ENCODE assay signal across 8 cellular contexts in genomic region chr2:113791697-113792590, GRCh38. TPM values are rescaled to one million over a fixed set of nuclear protein-coding genes. Genes with fewer than 3 reads are reported as not detected.
A peak's percentile ranks its signal among the peaks of the same experiment; 100 is the strongest.
DNase-seq lines count a peak whose midpoint lies in the region; ATAC-seq, FAIRE-seq and TF ChIP-seq lines count a peak whose summit lies in the region.

No MANE protein-coding gene starts in this region.

- no peaks in the 10 kb centered on the region for H3K36me3 ChIP-seq in DOHH2 (ENCODE audit: control insufficient read depth, low read length)
- no peaks in the 10 kb centered on the region for H3K36me3 ChIP-seq in H1 (ENCODE audit: control insufficient read depth in 2 of 4, insufficient read depth in 4 of 4, low read length in 3 of 4)

- no peak overlapping the region for H4K91ac ChIP-seq in H1 (replicated peaks; ENCODE audit: insufficient read length, low read length)

- POLR2A ChIA-PET in H1 (lab: Charles Lee; ENCODE audit: partially characterized antibody) = no interaction called here

- no peaks in the 10 kb centered on the region for H3K79me2 ChIP-seq in DOHH2 (ENCODE audit: control insufficient read depth, low read length)
- H3K79me2 ChIP-seq in H1 (ENCODE audit: control insufficient read depth in 1 of 2, insufficient read depth in 2 of 2, low read length in 2 of 2) = no peaks in the 10 kb centered on the region

- H3K4me3 ChIP-seq in DOHH2 (ENCODE audit: low read length) (peak overlapping the region; percentile 43), H1 (ENCODE audit: extremely low read depth in 1 of 4, insufficient read depth in 2 of 4, low read depth in 3 of 4, low read length in 4 of 4) (no peak overlapping the region)

- H3K9me2 ChIP-seq in DOHH2 (replicated peaks; ENCODE audit: control insufficient read depth, low read length) = no peaks in the 10 kb centered on the region

- WGBS in H1 (ENCODE audit: extremely low coverage in 1 of 2, insufficient coverage in 1 of 2, insufficient read length in 1 of 2, insufficient replicate concordance in 2 of 2, low coverage in 1 of 2, low lambda C conversion rate in 2 of 2, missing lambda C conversion rate in 1 of 2), 2 experiments = 81% methylated on average over 5 of the region's 5 CpGs; no CpG with 5 or more reads in 1 of the 2 experiments

- no peak overlapping the region for H3K9ac ChIP-seq in H1 (replicated peaks in 1 of 4; ENCODE audit: extremely low read depth in 1 of 4, low read depth in 3 of 4, low read length in 3 of 4)

- peak overlapping the region; percentile 72; the same call in 1 of the 2 replicates for H2AFZ ChIP-seq in H1 (ENCODE audit: low read length)

- H3K27ac ChIP-seq in DOHH2 (ENCODE audit: low read depth, low read length) (no peak overlapping the region), H1 (ENCODE audit: low read depth, low read length) (no peak overlapping the region)

- H3K4ac ChIP-seq in H1 (replicated peaks; ENCODE audit: insufficient read length, low read depth, low read length) = no peak overlapping the region

- H4K20me1 ChIP-seq in DOHH2 (ENCODE audit: control insufficient read depth, insufficient read depth, low read depth, low read length) = no peaks in the 10 kb centered on the region
- no peaks in the 10 kb centered on the region for H4K20me1 ChIP-seq in H1 (replicated peaks in 1 of 2; ENCODE audit: control insufficient read depth in 1 of 2, insufficient read depth in 2 of 2, low read length in 2 of 2)

- CTCF ChIA-PET in H1 (lab: Charles Lee; ENCODE audit: partially characterized antibody) = interaction anchor here (0.9 kb wide), 1 partner anchor 17 kb away, joined by 4 read pairs; no protein-coding TSS in a partner anchor

- H2BK12ac ChIP-seq in H1 (ENCODE audit: low read depth, low read length) = no peak overlapping the region

- no peak overlapping the region for H3K18ac ChIP-seq in H1 (ENCODE audit: extremely low read depth, low read length)

- H3K79me1 ChIP-seq in H1 (ENCODE audit: low read depth, low read length) = no peaks in the 10 kb centered on the region

- H3F3A ChIP-seq in DOHH2 (ENCODE audit: control insufficient read depth, insufficient read depth) = 0 out of 2 replicates have a peak, but pooled peaks cover 2% of the 10 kb centered on the region

- TF ChIP-seq CTCF in DOHH2 (IDR thresholded peaks at IDR 0.05; ENCODE audit: low read depth, low read length, poor library complexity, severe bottlenecking) (no peak), H1 (IDR thresholded peaks at IDR 0.05; ENCODE audit: control extremely low read depth in 1 of 3, insufficient read depth in 1 of 3, low read depth in 1 of 3, low read length in 3 of 3) (no peak)

- peaks cover 21% of the 10 kb centered on the region for H3K4me1 ChIP-seq in DOHH2 (ENCODE audit: control insufficient read depth, low read length)
- no peaks in the 10 kb centered on the region; a peak in 1 of 7 replicates for H3K4me1 ChIP-seq in H1 (replicated peaks in 1 of 4; ENCODE audit: control insufficient read depth in 3 of 4, insufficient read depth in 4 of 4, low read length in 3 of 4)

- H2AK5ac ChIP-seq in H1 (ENCODE audit: low read depth, low read length) = no peak overlapping the region

- FAIRE-seq in H1 (lab: Jason Lieb, UNC) = no peak

- no peak overlapping the region for H3K14ac ChIP-seq in H1 (ENCODE audit: insufficient read length)

- no peak overlapping the region for H4K8ac ChIP-seq in H1 (ENCODE audit: extremely low read depth, insufficient read depth, low read length)

- TF ChIP-seq POLR2A in H1 (IDR thresholded peaks at IDR 0.05; ENCODE audit: control extremely low read depth in 1 of 2, low read depth in 2 of 2, low read length in 2 of 2) = no peak

- H2BK20ac ChIP-seq in H1 (ENCODE audit: low read length) = no peak overlapping the region

- ATAC-seq in GM19463 (IDR thresholded peaks at IDR 0.05; ENCODE audit: unreplicated experiment) (peak; percentile 93), HG03469 (IDR thresholded peaks at IDR 0.05; ENCODE audit: unreplicated experiment) (peak; percentile 96), Right ventricle myocardium inferior (no peak)

- H3K9me3 ChIP-seq in DOHH2 (ENCODE audit: control insufficient read depth, insufficient read depth, low read length) = no peaks in the 10 kb centered on the region
- H3K9me3 ChIP-seq in H1 (ENCODE audit: insufficient read depth in 2 of 2, low read depth in 1 of 2, low read length in 1 of 2) = no peaks in the 10 kb centered on the region

- no peak for DNase-seq in H1 (ENCODE audit: low read depth in 1 of 2, low spot score in 2 of 2)
- DNase-seq in UCSD-AML1 (lab: John Stamatoyannopoulos, UW; ENCODE audit: unreplicated experiment) = no peak
- no peak for DNase-seq in GDM1 (lab: John Stamatoyannopoulos, UW)
- DNase-seq in NCI-H1694 (lab: John Stamatoyannopoulos, UW) = no peak
- DNase-seq in Right ventricle myocardium inferior (ENCODE audit: missing footprints) = no peak

- H3K4me2 ChIP-seq in DOHH2 (ENCODE audit: low read length) (peak overlapping the region; percentile 62), H1 (ENCODE audit: insufficient read depth in 1 of 2, low read depth in 2 of 2, low read length in 2 of 2) (no peak overlapping the region)

- H2BK120ac ChIP-seq in H1 (replicated peaks; ENCODE audit: low read depth, low read length) = no peak overlapping the region

- H4K5ac ChIP-seq in H1 (ENCODE audit: insufficient read length, low read depth, low read length) = no peak overlapping the region

- no peak for TF ChIP-seq RAD21 in H1 (IDR thresholded peaks at IDR 0.05 in 1 of 2, conservative IDR thresholded peaks at IDR 0.05 in 1 of 2; ENCODE audit: low read depth in 2 of 2, low read length in 2 of 2)

- H3K23ac ChIP-seq in H1 (ENCODE audit: insufficient read length) = no peak overlapping the region

- no peaks in the 10 kb centered on the region for H3K27me3 ChIP-seq in DOHH2 (ENCODE audit: control insufficient read depth, low read length)
- no peaks in the 10 kb centered on the region for H3K27me3 ChIP-seq in H1 (replicated peaks in 1 of 4; ENCODE audit: control insufficient read depth in 3 of 4, extremely low read depth in 1 of 4, insufficient read depth in 3 of 4, low read length in 3 of 4)

- no peaks in the 10 kb centered on the region for H3K23me2 ChIP-seq in H1 (ENCODE audit: low read depth, low read length)

- no peak overlapping the region for H3K56ac ChIP-seq in H1 (replicated peaks; ENCODE audit: insufficient read length, low read depth, low read length)

- H2BK15ac ChIP-seq in H1 (ENCODE audit: low read length) = no peak overlapping the region

- TF ChIP-seq EP300 in H1 (IDR thresholded peaks at IDR 0.05; ENCODE audit: borderline replicate concordance in 1 of 2, low read depth in 2 of 2, low read length in 2 of 2) = no peak

- intact Hi-C loops in Right ventricle myocardium inferior (cut with DNase I) = no loop called here

- no peak overlapping the region for H2BK5ac ChIP-seq in H1 (ENCODE audit: low read depth, low read length)

TF ChIP-seq in H1, 55 proteins besides CTCF, POLR2A, EP300 and RAD21:
- TF ChIP-seq KDM4A (IDR thresholded peaks at IDR 0.05; ENCODE audit: low read depth, low read length, severe bottlenecking) (no peak), JUN (IDR thresholded peaks at IDR 0.05; ENCODE audit: low read depth, low read length) (no peak), RFX5 (IDR thresholded peaks at IDR 0.05; ENCODE audit: borderline replicate concordance, low read depth, low read length) (no peak), SIN3A (conservative IDR thresholded peaks at IDR 0.05 in 1 of 2, IDR thresholded peaks at IDR 0.05 in 1 of 2; ENCODE audit: low read depth in 1 of 2, low read length in 2 of 2) (no peak), BACH1 (IDR thresholded peaks at IDR 0.05; ENCODE audit: low read length) (no peak), EGR1 (IDR thresholded peaks at IDR 0.05; ENCODE audit: borderline replicate concordance, low read depth, low read length) (no peak), KDM1A (IDR thresholded peaks at IDR 0.05; ENCODE audit: borderline replicate concordance, low read length) (no peak), RBBP5 (IDR thresholded peaks at IDR 0.05; ENCODE audit: borderline replicate concordance, low read depth, low read length) (no peak), PHF8 (conservative IDR thresholded peaks at IDR 0.05; ENCODE audit: low read depth, low read length) (no peak), RNF2 (IDR thresholded peaks at IDR 0.05; ENCODE audit: borderline replicate concordance, low read depth, low read length, missing control alignments, poor library complexity, severe bottlenecking) (no peak), TAF7 (optimal IDR thresholded peaks at IDR 0.05; ENCODE audit: borderline replicate concordance, low read depth, low read length) (no peak), CBX8 (IDR thresholded peaks at IDR 0.05; ENCODE audit: borderline replicate concordance, low read depth, low read length) (no peak)
- TF ChIP-seq, protein P1, sequence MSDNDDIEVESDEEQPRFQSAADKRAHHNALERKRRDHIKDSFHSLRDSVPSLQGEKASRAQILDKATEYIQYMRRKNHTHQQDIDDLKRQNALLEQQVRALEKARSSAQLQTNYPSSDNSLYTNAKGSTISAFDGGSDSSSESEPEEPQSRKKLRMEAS (IDR thresholded peaks at IDR 0.05) = no peak

RNA-seq across cellular contexts. Expression of gene SLC35F5, which starts 35.5 kb away (rescaled TPM):
- total RNA-seq in H1 (2021; fragmentation: NEBNext Ultra II Directional; extraction: Animal tissue kit (Norgen Biotek cat#: 25700)) = 22.2 and 24.1 TPM in 2 replicates
- polyA plus RNA-seq in H1 (2011; rRNA removed) = 6.6 and 11.8 TPM in 2 replicates
- polyA plus RNA-seq in H1 (2011; cell fraction: cytosol; rRNA removed) = 12.9 TPM
- 12.2 TPM for polyA plus RNA-seq in H1 (2011; cell fraction: nucleus; rRNA removed)
- polyA plus RNA-seq in H1 (2012, experiment 1 of 2) = 6.5 to 13.5 TPM (median 9.2 TPM) in 4 replicates
- 2.6 TPM for polyA plus RNA-seq in H1 (2012, experiment 2 of 2)
- polyA plus RNA-seq in H1 (2013, experiment 1 of 2) = 14.4 TPM
- 18.5 TPM for polyA plus RNA-seq in H1 (2013, experiment 2 of 2)
- polyA minus RNA-seq in H1 (2011; rRNA and poly(A)+ RNA removed) = 25.0 and 46.4 TPM in 2 replicates
- 15.6 TPM for polyA minus RNA-seq in H1 (2011; cell fraction: cytosol; rRNA and poly(A)+ RNA removed)
- polyA minus RNA-seq in H1 (2011; cell fraction: nucleus; rRNA and poly(A)+ RNA removed) = 53.7 TPM
- total RNA-seq in Right ventricle myocardium inferior = 54.0 TPM
